In genomic region chr1:203300441-203301330, GRCh38 we compare ENCODE assay signal across 14 cellular contexts. TPM values are rescaled to one million over a fixed set of nuclear protein-coding genes. Genes with fewer than 3 reads are reported as not detected.
DNase-seq lines count a peak whose midpoint lies in the region; FAIRE-seq and TF ChIP-seq lines count a peak whose summit lies in the region.
"Had no signal": no experiment of that assay in that cellular context is flagged by ENCODE, and none has a peak within 500 bp of the region (broad histone marks: within the 10 kb centered on the region; RNA-seq: fewer than 3 reads in every experiment).

No MANE protein-coding gene starts in this region.

- H3K4me2 ChIP-seq in BLaER1 treated with 17β-estradiol and CSF1 and Interleukin-3, amounts not matched to agents 10 nM and 100 nM = peak overlapping the region; percentile 66 to 97 (median 92)
- H3K4me2 ChIP-seq in PC-9 = no peak overlapping the region

- H3K9me3 ChIP-seq in BLaER1 treated with 17β-estradiol and CSF1 and Interleukin-3, amounts not matched to agents 10 nM and 100 nM (replicated peaks in 1 of 11) = no peaks in the 10 kb centered on the region
- H3K9me3 ChIP-seq in mucosa of rectum (ENCODE audit: control insufficient read depth in 2 of 2, low read length in 2 of 2) (no peaks in the 10 kb centered on the region), WERI-Rb-1 (ENCODE audit: severe bottlenecking) (no peaks in the 10 kb centered on the region), PC-9 (ENCODE audit: insufficient read depth, low read depth) (no peaks in the 10 kb centered on the region)
- H3K9me3 ChIP-seq: thoracic aorta had no signal

- no TSS peak for BruUV-seq in PC-9 (replicated peaks; lab: Mats Ljungman, UMichigan)

- TF ChIP-seq CTCF in WERI-Rb-1 (IDR thresholded peaks at IDR 0.05; ENCODE audit: low read depth, low read length) = no peak
- no peak for TF ChIP-seq CTCF in PC-9 (conservative IDR thresholded peaks at IDR 0.05)

- no peaks in the 10 kb centered on the region for H3K79me2 ChIP-seq in PC-9 (ENCODE audit: low read depth)

- H2AFZ ChIP-seq in PC-9 = no peak overlapping the region

- POLR2A ChIA-PET in PC-9 (lab: Charles Lee; ENCODE audit: unreplicated experiment) = interaction anchor here (0.6 kb wide), 1 partner anchor 20 kb away, joined by 5 read pairs; no protein-coding TSS in a partner anchor

- H4K20me1 ChIP-seq in BLaER1 treated with 17β-estradiol and CSF1 and Interleukin-3, amounts not matched to agents 10 nM and 100 nM = peaks cover 2 to 4% (median 3%) of the 10 kb centered on the region in 11 experiments; a peak in 20 of 22 replicates
- no peaks in the 10 kb centered on the region for H4K20me1 ChIP-seq in PC-9 (ENCODE audit: insufficient read depth)

- no peaks in the 10 kb centered on the region for H3K9me2 ChIP-seq in PC-9 (ENCODE audit: insufficient read depth)

- peak; percentile 78 for FAIRE-seq in GM12892 (lab: Jason Lieb, UNC)

- no peak overlapping the region; a peak in 1 of 20 replicates for H3K4me3 ChIP-seq in BLaER1 treated with 17β-estradiol and CSF1 and Interleukin-3, amounts not matched to agents 10 nM and 100 nM
- H3K4me3 ChIP-seq in mucosa of rectum (ENCODE audit: low read length in 2 of 2) (peak overlapping the region in 1 of 2 donors; percentile 1), WERI-Rb-1 (ENCODE audit: low read depth, low read length) (no peak overlapping the region), PC-9 (no peak overlapping the region)
- H3K4me3 ChIP-seq: thoracic aorta had no signal

- H3K4me1 ChIP-seq in BLaER1 treated with 17β-estradiol and CSF1 and Interleukin-3, amounts not matched to agents 10 nM and 100 nM = peaks cover 81 to 94% (median 92%) of the 10 kb centered on the region in 10 experiments
- H3K4me1 ChIP-seq in mucosa of rectum (ENCODE audit: control insufficient read depth in 2 of 2, insufficient read depth in 2 of 2, low read length in 2 of 2) (peaks cover 10 to 14% of the 10 kb centered on the region in 2 donors), PC-9 (replicated peaks; ENCODE audit: insufficient read depth) (no peaks in the 10 kb centered on the region; the same call in 1 of the 2 replicates)

- H3K36me3 ChIP-seq in BLaER1 treated with 17β-estradiol and CSF1 and Interleukin-3, amounts not matched to agents 10 nM and 100 nM = peaks cover 0 to 2% (median 0%) of the 10 kb centered on the region in 11 experiments; a peak in 6 of 22 replicates
- no peaks in the 10 kb centered on the region for H3K36me3 ChIP-seq in mucosa of rectum (ENCODE audit: control insufficient read depth in 2 of 2, insufficient read depth in 2 of 2, low read length in 2 of 2)
- peaks cover 3% of the 10 kb centered on the region for H3K36me3 ChIP-seq in WERI-Rb-1
- no peaks in the 10 kb centered on the region for H3K36me3 ChIP-seq in PC-9 (ENCODE audit: low read depth)
- H3K36me3 ChIP-seq: thoracic aorta had no signal

- CTCF ChIA-PET in PC-9 (lab: Charles Lee) = no interaction called here

- no peaks in the 10 kb centered on the region for H3K27me3 ChIP-seq in BLaER1 treated with 17β-estradiol and CSF1 and Interleukin-3, amounts not matched to agents 10 nM and 100 nM
- no peaks in the 10 kb centered on the region for H3K27me3 ChIP-seq in mucosa of rectum (ENCODE audit: control insufficient read depth in 2 of 2, insufficient read depth in 2 of 2, low read length in 2 of 2)
- no peaks in the 10 kb centered on the region for H3K27me3 ChIP-seq in WERI-Rb-1 (ENCODE audit: insufficient read depth, low read depth, severe bottlenecking)
- peaks cover 12% of the 10 kb centered on the region for H3K27me3 ChIP-seq in PC-9 (ENCODE audit: insufficient read depth, low read depth)

- no peaks in the 10 kb centered on the region for H3F3A ChIP-seq in PC-9 (ENCODE audit: insufficient read depth, low read depth)

- peak overlapping the region in 10 of 11 experiments; percentile 7 to 71 (median 54); a peak in 16 of 22 replicates for H3K9ac ChIP-seq in BLaER1 treated with 17β-estradiol and CSF1 and Interleukin-3, amounts not matched to agents 10 nM and 100 nM
- H3K9ac ChIP-seq in mucosa of rectum (ENCODE audit: low read depth in 1 of 2, low read length in 2 of 2) = peak overlapping the region in 1 of 2 donors; percentile 10

- DNase-seq in GM12892 (ENCODE audit: insufficient read length) (no peak), SKM-1 (lab: John Stamatoyannopoulos, UW; ENCODE audit: unreplicated experiment) (peak; percentile 81), substantia nigra (lab: John Stamatoyannopoulos, UW) (no peak), WERI-Rb-1 (no peak), PC-9 (no peak), RKO (ENCODE audit: low spot score) (no peak)
- DNase-seq: NCI-H1417, NCI-H774, occipital lobe, T1000 had no signal

- intact Hi-C loops in PC-9 (cut with micrococcal nuclease; ENCODE audit: unreplicated experiment) = no loop called here

- peak overlapping the region in 9 of 11 experiments; percentile 39 to 99 (median 71); a peak in 18 of 22 replicates for H3K27ac ChIP-seq in BLaER1 treated with 17β-estradiol and CSF1 and Interleukin-3, amounts not matched to agents 10 nM and 100 nM
- H3K27ac ChIP-seq in mucosa of rectum (ENCODE audit: low read depth in 2 of 2, low read length in 2 of 2) = peak overlapping the region; percentile 23 to 77
- no peak overlapping the region for H3K27ac ChIP-seq in substantia nigra (ENCODE audit: low read depth, low read length, poor library complexity, severe bottlenecking)
- H3K27ac ChIP-seq in WERI-Rb-1 = no peak overlapping the region
- no peak overlapping the region for H3K27ac ChIP-seq in PC-9
- H3K27ac ChIP-seq: C4-2B, thoracic aorta had no signal

- peak; percentile 32; the same call in 1 of the 2 replicates for TF ChIP-seq POLR2A in GM12892 (IDR thresholded peaks at IDR 0.05; ENCODE audit: low read depth, low read length)

RNA-seq across cellular contexts. Expression of gene BTG2, which starts 4.6 kb away (rescaled TPM):
- 58.2 TPM for polyA plus RNA-seq in GM12892 (2012; ENCODE audit: missing spikeins)
- 11.1 and 13.8 TPM in 2 replicates for total RNA-seq in PC-9 (2021)

RNA-seq across cellular contexts. Expression of gene FMOD, which starts 50.2 kb away (rescaled TPM):
- polyA plus RNA-seq in GM12892 (2012; ENCODE audit: missing spikeins) = 0.13 TPM
- not detected in 2 replicates for total RNA-seq in PC-9 (2021)

Comparison
In these comparisons a context has a peak if more than half of its experiments do, and no peak if none do; other contexts are left out.
1. H3K27ac ChIP-seq: peak in BLaER1 treated with 17β-estradiol and CSF1 and Interleukin-3, amounts not matched to agents 10 nM and 100 nM (9 of 11) and mucosa of rectum (2 of 2); none in substantia nigra (single experiment), WERI-Rb-1 (single experiment) and PC-9 (single experiment).